ENCODE assay signal across 8 cellular contexts in genomic region chr1:220045356-220046051, GRCh38. TPM values are rescaled to one million over a fixed set of nuclear protein-coding genes. Genes with fewer than 3 reads are reported as not detected.
A peak's percentile ranks its signal among the peaks of the same experiment; 100 is the strongest.
DNase-seq lines count a peak whose midpoint lies in the region; ATAC-seq lines count a peak whose summit lies in the region.

No MANE protein-coding gene starts in this region.

- H3K27me3 ChIP-seq in HUES6 (ENCODE audit: control insufficient read depth, insufficient read depth, low read length) (no peaks in the 10 kb centered on the region), right cardiac atrium (ENCODE audit: control insufficient read depth, insufficient read depth) (no peaks in the 10 kb centered on the region), skeletal muscle satellite cell (ENCODE audit: control insufficient read depth, insufficient read depth, low read length) (no peaks in the 10 kb centered on the region)

- H3K4me2 ChIP-seq in skeletal muscle satellite cell (ENCODE audit: low read length), result peak overlapping the region; percentile 82

- peaks cover 18% of the 10 kb centered on the region for H3K36me3 Mint-ChIP-seq in activated CD8-positive, alpha-beta T cell treated with anti-CD3 and anti-CD28 coated beads, Interleukin-2, amount 10 ng/mL, durations not matched to agents 7 days and 5 days (ENCODE audit: low read depth)

- H3K4me1 ChIP-seq in HUES6 (ENCODE audit: control insufficient read depth, insufficient read depth, low read length) (0 out of 2 replicates have a peak, but pooled peaks cover 7% of the 10 kb centered on the region), right cardiac atrium (ENCODE audit: control insufficient read depth, insufficient read depth, low read length) (no peaks in the 10 kb centered on the region), skeletal muscle satellite cell (ENCODE audit: control insufficient read depth, insufficient read depth, low read length) (peaks cover 12% of the 10 kb centered on the region)

- 27% methylated on average over 17 of the region's 17 CpGs for WGBS in right cardiac atrium

- H3K36me3 ChIP-seq in HUES6 (ENCODE audit: control insufficient read depth, insufficient read depth, low read length) (peaks cover 5% of the 10 kb centered on the region; the same call in 1 of the 2 replicates), skeletal muscle satellite cell (ENCODE audit: insufficient read depth, low read length) (peaks cover 4% of the 10 kb centered on the region)

- peak; percentile 15 for DNase-seq in NCI-H510A treated with DMSO at 0.1 percent for 48 hours (lab: John Stamatoyannopoulos, UW)
- DNase-seq in NCI-H510A (lab: John Stamatoyannopoulos, UW), result no peak
- no peak for DNase-seq in activated CD8-positive, alpha-beta T cell treated with anti-CD3 and anti-CD28 coated beads, Interleukin-2, amount 10 ng/mL, durations not matched to agents 7 days and 5 days
- DNase-seq in right cardiac atrium, result no peak
- no peak for DNase-seq in MV-4-11 (lab: John Stamatoyannopoulos, UW)

- H3K27ac ChIP-seq in HUES6 (ENCODE audit: low read depth, low read length) (no peak overlapping the region), right cardiac atrium (ENCODE audit: low read length) (peak overlapping the region; percentile 40)

- intact Hi-C loops in right cardiac atrium (cut with DNase I), result no loop called here

- CTCF ChIA-PET in activated CD8-positive, alpha-beta T cell treated with anti-CD3 and anti-CD28 coated beads, Interleukin-2, amount 10 ng/mL, durations not matched to agents 7 days and 5 days (lab: Charles Lee), result interaction anchor here (0.6 to 1.4 kb wide), 4 partner anchors 34 to 59 kb away, joined by 3 to 4 read pairs (median 3); partner anchors contain the start of gene BPNT1

- POLR2A ChIA-PET in activated CD8-positive, alpha-beta T cell treated with anti-CD3 and anti-CD28 coated beads, Interleukin-2, amount 10 ng/mL, durations not matched to agents 7 days and 5 days (lab: Charles Lee), result interaction anchor here (0.7 kb wide), 1 partner anchor 47 kb away, joined by 3 read pairs; no protein-coding TSS in a partner anchor

- peak overlapping the region; percentile 78 for H3K9ac ChIP-seq in HUES6 (ENCODE audit: low read length)
- H3K9ac ChIP-seq in skeletal muscle satellite cell (ENCODE audit: low read depth, low read length), result peak overlapping the region; percentile 86

- H3K27me3 Mint-ChIP-seq in activated CD8-positive, alpha-beta T cell treated with anti-CD3 and anti-CD28 coated beads, Interleukin-2, amount 10 ng/mL, durations not matched to agents 7 days and 5 days (ENCODE audit: low read depth), result no peaks in the 10 kb centered on the region

- H3K9me3 Mint-ChIP-seq in activated CD8-positive, alpha-beta T cell treated with anti-CD3 and anti-CD28 coated beads, Interleukin-2, amount 10 ng/mL, durations not matched to agents 7 days and 5 days (ENCODE audit: insufficient read depth), result no peaks in the 10 kb centered on the region

- ATAC-seq in activated CD8-positive, alpha-beta T cell treated with anti-CD3 and anti-CD28 coated beads, Interleukin-2, amount 10 ng/mL, durations not matched to agents 7 days and 5 days, result no peak
- ATAC-seq in right cardiac atrium (no peak), GM18909 (IDR thresholded peaks at IDR 0.05; ENCODE audit: poor library complexity, unreplicated experiment) (no peak)

- H3K4me1 Mint-ChIP-seq in activated CD8-positive, alpha-beta T cell treated with anti-CD3 and anti-CD28 coated beads, Interleukin-2, amount 10 ng/mL, durations not matched to agents 7 days and 5 days (ENCODE audit: low read depth), result peaks cover 47% of the 10 kb centered on the region

- H3K9me3 ChIP-seq in HUES6 (ENCODE audit: control insufficient read depth, insufficient read depth, low read depth, low read length), result no peaks in the 10 kb centered on the region
- H3K9me3 ChIP-seq in right cardiac atrium (ENCODE audit: control insufficient read depth, low read length), result no peaks in the 10 kb centered on the region
- no peaks in the 10 kb centered on the region for H3K9me3 ChIP-seq in skeletal muscle satellite cell (replicated peaks; ENCODE audit: low read length)

- H3K4me3 ChIP-seq in HUES6 (ENCODE audit: low read depth, low read length), result peak overlapping the region; percentile 90
- peak overlapping the region; percentile 64 for H3K4me3 ChIP-seq in right cardiac atrium (ENCODE audit: low read length)
- peak overlapping the region; percentile 95 for H3K4me3 ChIP-seq in skeletal muscle satellite cell (ENCODE audit: low read length)

- H3K27ac Mint-ChIP-seq in activated CD8-positive, alpha-beta T cell treated with anti-CD3 and anti-CD28 coated beads, Interleukin-2, amount 10 ng/mL, durations not matched to agents 7 days and 5 days, result peak overlapping the region; percentile 97

- peak overlapping the region; percentile 91 for H3K4me3 Mint-ChIP-seq in activated CD8-positive, alpha-beta T cell treated with anti-CD3 and anti-CD28 coated beads, Interleukin-2, amount 10 ng/mL, durations not matched to agents 7 days and 5 days

RNA-seq across cellular contexts. Expression of gene EPRS1, which starts 0.8 kb away (rescaled TPM):
- total RNA-seq in activated CD8-positive, alpha-beta T cell treated with anti-CD3 and anti-CD28 coated beads, Interleukin-2, amount 10 ng/mL, durations not matched to agents 7 days and 5 days, result 100 to 1,000 TPM; 115 to 116 TPM
- total RNA-seq in right cardiac atrium, result 10 to 100 TPM; 55.8 to 66.4 (median 62.5) TPM
- polyA plus RNA-seq in right cardiac atrium, result 33.6 TPM
- 152 and 167 TPM in 2 replicates for total RNA-seq in skeletal muscle satellite cell (2012; rRNA removed)

RNA-seq across cellular contexts. Expression of gene BPNT1, which starts 44.1 kb away (rescaled TPM):
- 10 to 100 TPM; 19.7 to 26.3 TPM for total RNA-seq in activated CD8-positive, alpha-beta T cell treated with anti-CD3 and anti-CD28 coated beads, Interleukin-2, amount 10 ng/mL, durations not matched to agents 7 days and 5 days
- 10 to 100 TPM; 13.4 to 22.2 (median 17.2) TPM for total RNA-seq in right cardiac atrium
- 15.8 TPM for polyA plus RNA-seq in right cardiac atrium
- 19.4 and 33.7 TPM in 2 replicates for total RNA-seq in skeletal muscle satellite cell (2012; rRNA removed)

RNA-seq across cellular contexts. Expression of gene IARS2, which starts 48.4 kb away (rescaled TPM):
- total RNA-seq in activated CD8-positive, alpha-beta T cell treated with anti-CD3 and anti-CD28 coated beads, Interleukin-2, amount 10 ng/mL, durations not matched to agents 7 days and 5 days, result 10 to 100 TPM; 54.8 to 57.9 TPM
- total RNA-seq in right cardiac atrium, result 10 to 100 TPM; 56.1 to 64.5 (median 61.3) TPM
- polyA plus RNA-seq in right cardiac atrium, result 43.3 TPM
- total RNA-seq in skeletal muscle satellite cell (2012; rRNA removed), result 79.7 and 88.2 TPM in 2 replicates
